14 cellular contexts compared by ENCODE assay signal in genomic region chr4:48133668-48134444, GRCh38. TPM values are rescaled to one million over a fixed set of nuclear protein-coding genes. Genes with fewer than 3 reads are reported as not detected.
DNase-seq lines count a peak whose midpoint lies in the region; ATAC-seq and TF ChIP-seq lines count a peak whose summit lies in the region.
"Had no signal": no experiment of that assay in that cellular context is flagged by ENCODE, and none has a peak within 500 bp of the region (broad histone marks: within the 10 kb centered on the region; RNA-seq: fewer than 3 reads in every experiment).

Gene TXK (minus strand): TSS chr4:48134250. CDS start chr4:48134170, 80 bp downstream.

- CTCF ChIA-PET in activated CD4-positive, alpha-beta T cell treated with anti-CD3 and anti-CD28 coated beads for 36 hours (lab: Charles Lee): interaction anchor here (0.8 to 1.2 kb wide), 6 partner anchors 9 to 100 kb away, joined by 3 to 5 read pairs (median 4); no protein-coding TSS in a partner anchor

- H3K36me3 ChIP-seq in spleen (peaks cover 0 to 60% (median 10%) of the 10 kb centered on the region in 6 donors), H7 (replicated peaks; ENCODE audit: control insufficient read depth, insufficient read depth, low read length) (peaks cover 1% of the 10 kb centered on the region)
- H3K36me3 ChIP-seq: cardiac muscle cell had no signal

- H3K27me3 ChIP-seq in spleen (replicated peaks in 1 of 7) (no peaks in the 10 kb centered on the region), H7 (ENCODE audit: control insufficient read depth, insufficient read depth, low read length) (no peaks in the 10 kb centered on the region)
- H3K27me3 ChIP-seq: cardiac muscle cell, right lobe of liver, tibial artery had no signal

- H3K27me3 Mint-ChIP-seq in activated CD4-positive, alpha-beta T cell treated with anti-CD3 and anti-CD28 coated beads for 36 hours: no peaks in the 10 kb centered on the region
- no peaks in the 10 kb centered on the region for H3K27me3 Mint-ChIP-seq in T-helper 1 cell treated with Interleukin-12 subunit alpha and Interleukin-12 subunit beta and Interleukin-4 antibody, amounts not matched to agents 30 μg/mL and 1 μg/mL, for 36 hours (ENCODE audit: low read depth)

- H3K4me3 ChIP-seq in spleen: peak within 1 kb of the TSS in 7 of 8 donors; percentile 13 to 58 (median 24)
- H3K4me3 ChIP-seq in H7 (ENCODE audit: insufficient read depth, low read depth, low read length): no peak within 1 kb of the TSS
- H3K4me3 ChIP-seq: cardiac muscle cell, right lobe of liver, tibial artery had no signal

- peaks cover 17% of the 10 kb centered on the region for H3K36me3 Mint-ChIP-seq in activated CD4-positive, alpha-beta T cell treated with anti-CD3 and anti-CD28 coated beads for 36 hours (ENCODE audit: low read depth)
- H3K36me3 Mint-ChIP-seq in T-helper 1 cell treated with Interleukin-12 subunit alpha and Interleukin-12 subunit beta and Interleukin-4 antibody, amounts not matched to agents 30 μg/mL and 1 μg/mL, for 36 hours (ENCODE audit: low read depth): peaks cover 35% of the 10 kb centered on the region

- POLR2A ChIA-PET in activated CD4-positive, alpha-beta T cell treated with anti-CD3 and anti-CD28 coated beads for 36 hours (lab: Charles Lee): interaction anchor here (0.8 kb wide), 1 partner anchor 98 kb away, joined by 3 read pairs; no protein-coding TSS in a partner anchor

- no peak for TF ChIP-seq CTCF in spleen (IDR thresholded peaks at IDR 0.05 in 8 of 11, conservative IDR thresholded peaks at IDR 0.05 in 3 of 11)

- no peaks in the 10 kb centered on the region for H3K9me3 Mint-ChIP-seq in activated CD4-positive, alpha-beta T cell treated with anti-CD3 and anti-CD28 coated beads for 36 hours (ENCODE audit: low read depth)
- H3K9me3 Mint-ChIP-seq in T-helper 1 cell treated with Interleukin-12 subunit alpha and Interleukin-12 subunit beta and Interleukin-4 antibody, amounts not matched to agents 30 μg/mL and 1 μg/mL, for 36 hours: no peaks in the 10 kb centered on the region
- H3K9me3 Mint-ChIP-seq: HFFc6 had no signal

- WGBS in spleen, 5 donors: 72 to 84% (median 79%) methylated on average over 5 of the region's 5 CpGs

- H3K27ac ChIP-seq in spleen: peak within 1 kb of the TSS in 6 of 8 donors; percentile 24 to 85 (median 46)
- H3K27ac ChIP-seq: cardiac muscle cell, right lobe of liver, tibial artery had no signal

- H3K9me3 ChIP-seq in spleen: no peaks in the 10 kb centered on the region
- H3K9me3 ChIP-seq: right lobe of liver, tibial artery had no signal

- peak within 1 kb of the TSS; percentile 97 for H3K27ac Mint-ChIP-seq in activated CD4-positive, alpha-beta T cell treated with anti-CD3 and anti-CD28 coated beads for 36 hours
- peak within 1 kb of the TSS; percentile 95 for H3K27ac Mint-ChIP-seq in T-helper 1 cell treated with Interleukin-12 subunit alpha and Interleukin-12 subunit beta and Interleukin-4 antibody, amounts not matched to agents 30 μg/mL and 1 μg/mL, for 36 hours
- H3K27ac Mint-ChIP-seq: HFFc6 had no signal

- ATAC-seq in activated CD4-positive, alpha-beta T cell treated with anti-CD3 and anti-CD28 coated beads for 36 hours: peak; percentile 49
- ATAC-seq: right lobe of liver had no signal

- peak; percentile 33 for DNase-seq in activated CD4-positive, alpha-beta T cell treated with anti-CD3 and anti-CD28 coated beads for 36 hours
- no peak for DNase-seq in activated CD4-positive, alpha-beta T cell treated with anti-CD3 and anti-CD28 coated beads, Interleukin-2, amount 50 U/mL, for 1 hour
- peak; percentile 23 for DNase-seq in central memory CD4-positive, alpha-beta T cell
- DNase-seq in spleen (no peak), cardiac septum (ENCODE audit: low spot score) (no peak), H7 (no peak)
- DNase-seq in NK-92 treated with Interleukin-12 subunit alpha and Interleukin-12 subunit beta, amount 100 ng/mL, for 24 hours (lab: John Stamatoyannopoulos, UW): no peak
- DNase-seq: DMS53, HFFc6, NCI-H2029, right lobe of liver, tibial artery had no signal

- H3K4me1 ChIP-seq in spleen: peaks cover 0 to 72% (median 17%) of the 10 kb centered on the region in 6 donors
- H3K4me1 ChIP-seq: right lobe of liver had no signal

- intact Hi-C loops in activated CD4-positive, alpha-beta T cell treated with anti-CD3 and anti-CD28 coated beads for 36 hours (cut with DNase I, micrococcal nuclease): loop anchor here in 1 of 2 experiments (2.0 to 5.0 kb wide), 3 partner anchors 219 to 698 kb away; partner anchors contain the start of genes CORIN, NFXL1 and OCIAD1
- intact Hi-C loops in spleen (cut with DNase I; ENCODE audit: low total_unique reads): no loop called here
- intact Hi-C loops in cardiac septum (cut with DNase I): no loop called here

- peaks cover 81% of the 10 kb centered on the region for H3K4me1 Mint-ChIP-seq in activated CD4-positive, alpha-beta T cell treated with anti-CD3 and anti-CD28 coated beads for 36 hours
- peaks cover 78% of the 10 kb centered on the region for H3K4me1 Mint-ChIP-seq in T-helper 1 cell treated with Interleukin-12 subunit alpha and Interleukin-12 subunit beta and Interleukin-4 antibody, amounts not matched to agents 30 μg/mL and 1 μg/mL, for 36 hours (ENCODE audit: low read depth)

- no peak for TF ChIP-seq POLR2A in spleen (IDR thresholded peaks at IDR 0.05)

- peak within 1 kb of the TSS; percentile 81 for H3K4me3 Mint-ChIP-seq in activated CD4-positive, alpha-beta T cell treated with anti-CD3 and anti-CD28 coated beads for 36 hours
- H3K4me3 Mint-ChIP-seq in T-helper 1 cell treated with Interleukin-12 subunit alpha and Interleukin-12 subunit beta and Interleukin-4 antibody, amounts not matched to agents 30 μg/mL and 1 μg/mL, for 36 hours: peak within 1 kb of the TSS; percentile 92
- H3K4me3 Mint-ChIP-seq: HFFc6 had no signal

RNA-seq across cellular contexts. Expression of gene TXK, which starts in this region (rescaled TPM):
- total RNA-seq in activated CD4-positive, alpha-beta T cell treated with anti-CD3 and anti-CD28 coated beads for 36 hours: 10 to 100 TPM; 11.2 to 18.2 TPM
- total RNA-seq in spleen: 10 to 100 TPM; 17.0 to 36.6 (median 29.6) TPM
- 1 to 10 TPM; 3.3 to 6.0 (median 3.5) TPM for polyA plus RNA-seq in spleen
- 1.2 TPM for total RNA-seq in cardiac septum
- total RNA-seq in H7 (2014; rRNA removed; shearing (Covaris generic)): not detected in 2 replicates
- total RNA-seq: HFFc6 had no signal

Comparison
In these comparisons a context has a peak if more than half of its experiments do, and no peak if none do; other contexts are left out.
1. DNase-seq: peak in activated CD4-positive, alpha-beta T cell treated with anti-CD3 and anti-CD28 coated beads for 36 hours (single experiment) and central memory CD4-positive, alpha-beta T cell (single experiment); none in activated CD4-positive, alpha-beta T cell treated with anti-CD3 and anti-CD28 coated beads, Interleukin-2, amount 50 U/mL, for 1 hour (single experiment), spleen (single experiment), cardiac septum (single experiment), H7 (single experiment) and NK-92 treated with Interleukin-12 subunit alpha and Interleukin-12 subunit beta, amount 100 ng/mL, for 24 hours (single experiment).